15 cellular contexts compared by ENCODE assay signal in the genomic region with DNA sequence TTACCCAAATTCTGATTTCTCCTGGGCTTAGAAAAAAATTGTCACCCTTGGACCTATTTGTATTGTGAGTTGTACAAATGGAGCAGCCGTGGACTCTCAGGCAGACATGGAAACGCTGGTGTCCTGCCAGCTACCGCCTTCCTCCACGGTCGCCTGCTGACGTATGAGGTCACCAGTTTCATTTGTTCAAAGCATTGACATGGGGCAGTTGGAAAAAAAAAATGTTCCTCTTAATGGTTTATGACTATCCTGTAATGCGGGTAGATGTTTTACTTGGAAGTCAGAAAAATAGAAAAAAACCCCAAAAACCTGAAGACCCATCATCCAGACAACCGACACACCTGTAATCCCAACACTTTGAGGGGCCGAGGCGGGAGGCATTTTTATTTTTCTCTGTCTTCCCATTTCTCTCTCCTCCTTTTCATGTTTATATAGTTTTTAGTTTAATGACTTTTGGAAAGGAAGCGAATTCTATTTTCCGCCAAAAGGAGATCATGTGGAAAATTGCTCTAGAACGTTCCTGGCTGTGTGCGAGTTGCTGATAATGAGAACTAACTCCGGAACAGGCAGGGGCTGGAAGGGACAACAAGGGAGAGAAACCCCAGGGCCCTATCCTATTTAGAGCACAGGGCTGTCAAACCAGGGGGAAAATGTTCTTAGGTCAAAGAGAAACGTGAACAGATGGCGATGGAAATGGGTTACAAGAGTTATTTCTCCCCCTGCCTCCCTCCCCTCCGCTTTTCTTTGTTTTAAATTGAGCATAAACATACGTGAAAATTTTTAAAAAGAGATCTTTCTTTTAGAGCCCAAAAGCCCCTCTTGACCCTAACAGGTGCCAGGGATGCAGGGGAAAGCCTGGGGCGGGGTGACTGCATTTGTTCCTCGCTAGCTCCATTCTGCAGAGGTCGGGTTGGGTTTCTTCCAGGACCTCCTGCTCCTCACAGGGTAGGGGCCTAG. TPM values are rescaled to one million over a fixed set of nuclear protein-coding genes. Genes with fewer than 3 reads are reported as not detected.
DNase-seq lines count a peak whose midpoint lies in the region; ATAC-seq and TF ChIP-seq lines count a peak whose summit lies in the region.
"Had no signal": no experiment of that assay in that cellular context is flagged by ENCODE, and none has a peak within 500 bp of the region (broad histone marks: within the 10 kb centered on the region; RNA-seq: fewer than 3 reads in every experiment).

No MANE protein-coding gene starts in this region.

- no peak for TF ChIP-seq EP300 in sigmoid colon (IDR thresholded peaks at IDR 0.05)

- intact Hi-C loops in adrenal gland (cut with DNase I) (no loop called here), left ventricle myocardium superior (cut with micrococcal nuclease) (no loop called here), sigmoid colon (cut with DNase I) (no loop called here)

- peak; percentile 67 for ATAC-seq in left ventricle myocardium superior
- ATAC-seq: T-helper 17 cell had no signal

- TF ChIP-seq POLR2A in adrenal gland (IDR thresholded peaks at IDR 0.05): no peak
- TF ChIP-seq POLR2A in sigmoid colon (IDR thresholded peaks at IDR 0.05): no peak

- H3K4me1 ChIP-seq in adrenal gland (replicated peaks in 1 of 2) (no peaks in the 10 kb centered on the region), sigmoid colon (no peaks in the 10 kb centered on the region)
- H3K4me1 ChIP-seq: tibial artery had no signal

- DNase-seq in MV-4-11 (lab: John Stamatoyannopoulos, UW) (peak; percentile 23), adrenal gland (peak in 6 of 7 donors; percentile 47 to 76 (median 57)), left ventricle myocardium superior (peak; percentile 68), sigmoid colon (peak; percentile 76), SW480 (ENCODE audit: low spot score) (no peak), NCI-H187 (lab: John Stamatoyannopoulos, UW) (no peak)
- DNase-seq in stimulated activated CD4-positive, alpha-beta T cell treated with anti-CD3 and anti-CD28 coated beads, Interleukin-1b, Interleukin-23, amount 100 ng/mL, for 48 hours: no peak
- DNase-seq: activated CD4-positive, CD25-positive, alpha-beta regulatory T cell; amniotic stem cell; BE2C; T-helper 17 cell had no signal

- no peak for TF ChIP-seq CTCF in adrenal gland (IDR thresholded peaks at IDR 0.05)
- TF ChIP-seq CTCF in sigmoid colon (IDR thresholded peaks at IDR 0.05): no peak

- H3K36me3 ChIP-seq in adrenal gland (replicated peaks in 1 of 2) (no peaks in the 10 kb centered on the region), sigmoid colon (no peaks in the 10 kb centered on the region)
- H3K36me3 ChIP-seq: BE2C, neutrophil, tibial artery had no signal

- H3K27ac ChIP-seq in adrenal gland (no peak overlapping the region), sigmoid colon (peak overlapping the region in 3 of 4 donors; percentile 17 to 39 (median 25))
- H3K27ac ChIP-seq: neutrophil, tibial artery had no signal

- H3K9me3 ChIP-seq in adrenal gland (replicated peaks in 1 of 3) (no peaks in the 10 kb centered on the region), sigmoid colon (no peaks in the 10 kb centered on the region)
- H3K9me3 ChIP-seq: BE2C, neutrophil, tibial artery had no signal

- H3K27me3 ChIP-seq in adrenal gland (no peaks in the 10 kb centered on the region), sigmoid colon (peaks cover 0 to 18% (median 0%) of the 10 kb centered on the region in 3 donors)
- H3K27me3 ChIP-seq: BE2C had no signal

- 68 to 78% (median 71%) methylated on average over 22 of the region's 22 CpGs for WGBS in adrenal gland, 4 donors
- 54 to 68% methylated on average over 22 of the region's 22 CpGs for WGBS in sigmoid colon, 2 donors

- H3K4me3 ChIP-seq in adrenal gland: no peak overlapping the region
- H3K4me3 ChIP-seq in sigmoid colon: no peak overlapping the region
- H3K4me3 ChIP-seq: skin epidermis, tibial artery had no signal

RNA-seq across cellular contexts. Expression of gene DNAH17, which starts 13.7 kb away (rescaled TPM):
- total RNA-seq in adrenal gland (1 to 10 TPM in 1 of 8 donors, under 1 TPM in 2, not detected in 5; 0.03 to 1.8 (median 0.03) TPM), left ventricle myocardium superior (not detected), sigmoid colon (under 1 TPM in 3 of 4 donors, not detected in 1; 0.16 to 0.68 (median 0.36) TPM)
- polyA plus RNA-seq in adrenal gland (under 1 TPM; 0.08 to 0.74 (median 0.37) TPM), sigmoid colon (under 1 TPM in 1 of 3 donors, not detected in 2; 0.07 TPM)
- total RNA-seq: MCF 10A had no signal

Comparison
In these comparisons a context has a peak if more than half of its experiments do, and no peak if none do; other contexts are left out.
1. DNase-seq: peak in MV-4-11 (single experiment), adrenal gland (6 of 7), left ventricle myocardium superior (single experiment) and sigmoid colon (single experiment); none in stimulated activated CD4-positive, alpha-beta T cell treated with anti-CD3 and anti-CD28 coated beads, Interleukin-1b, Interleukin-23, amount 100 ng/mL, for 48 hours (single experiment), SW480 (single experiment) and NCI-H187 (0 of 2).
2. H3K27ac ChIP-seq: peak in sigmoid colon (3 of 4); none in adrenal gland (0 of 5).